ENCODE assay signal across 25 cellular contexts in genomic region chr2:21467910-21468309, GRCh38.
DNase-seq lines count a peak whose midpoint lies in the region; ATAC-seq, FAIRE-seq and TF ChIP-seq lines count a peak whose summit lies in the region.
"Had no signal": no experiment of that assay in that cellular context is flagged by ENCODE, and none has a peak within 500 bp of the region (broad histone marks: within the 10 kb centered on the region; RNA-seq: fewer than 3 reads in every experiment).

No MANE protein-coding gene starts in this region.

- H3K4me3 ChIP-seq in GM12865 (ENCODE audit: low read depth, low read length) (no peak overlapping the region), MM.1S (ENCODE audit: low read length) (peak overlapping the region; percentile 25), bronchial epithelial cell (ENCODE audit: low read depth, low read length) (no peak overlapping the region), mesendoderm (ENCODE audit: low read length) (no peak overlapping the region)
- H3K4me3 ChIP-seq: esophagus squamous epithelium, GM23248, uterus had no signal

- H3K4ac ChIP-seq in mesendoderm (ENCODE audit: low read depth, low read length): peak overlapping the region; percentile 55

- H4K5ac ChIP-seq in mesendoderm (ENCODE audit: low read length): no peak overlapping the region

- no peaks in the 10 kb centered on the region for H3K36me3 Mint-ChIP-seq in T-helper 2 cell treated with Interferon-gamma antibody and Interleukin-4, amounts not matched to agents 5 μg/mL and 100 μg/mL, for 36 hours (ENCODE audit: low read depth)
- H3K36me3 Mint-ChIP-seq: activated naive CD8-positive, alpha-beta T cell; memory B cell; naive B cell; stimulated activated naive B cell treated with anti-CD40 and anti-IgM and Interleukin-4, amounts not matched to agents 10 μg/mL and 1 μg/mL and 100 μg/mL, for 72 hours had no signal

- H3K4me1 Mint-ChIP-seq in T-helper 2 cell treated with Interferon-gamma antibody and Interleukin-4, amounts not matched to agents 5 μg/mL and 100 μg/mL, for 36 hours (ENCODE audit: low read depth): no peaks in the 10 kb centered on the region
- H3K4me1 Mint-ChIP-seq: memory B cell; naive B cell; stimulated activated naive B cell treated with anti-CD40 and anti-IgM and Interleukin-4, amounts not matched to agents 10 μg/mL and 1 μg/mL and 100 μg/mL, for 72 hours had no signal

- H3K4me1 ChIP-seq in MM.1S (ENCODE audit: low read length) (peaks cover 30% of the 10 kb centered on the region), mesendoderm (ENCODE audit: control insufficient read depth, low read depth, low read length) (no peaks in the 10 kb centered on the region)
- H3K4me1 ChIP-seq: esophagus squamous epithelium, uterus had no signal

- H4K20me1 ChIP-seq in MM.1S (ENCODE audit: insufficient read depth, low read length): no peaks in the 10 kb centered on the region

- H3K27ac Mint-ChIP-seq in T-helper 2 cell treated with Interferon-gamma antibody and Interleukin-4, amounts not matched to agents 5 μg/mL and 100 μg/mL, for 36 hours: no peak overlapping the region
- H3K27ac Mint-ChIP-seq: activated naive CD8-positive, alpha-beta T cell; activated T-helper 1 cell treated with anti-CD3 and anti-CD28 coated beads, Interleukin-12 subunit alpha, Interleukin-12 subunit beta, Interleukin-2, Interleukin-4 antibody, amounts not matched to agents 30 ng/mL and 10 ng/mL and 1 ng/mL, durations not matched to agents 14 hours and 24 hours and 36 hours; memory B cell; naive B cell; stimulated activated naive B cell treated with anti-CD40 and anti-IgM and Interleukin-4, amounts not matched to agents 10 μg/mL and 1 μg/mL and 100 μg/mL, for 72 hours had no signal

- no peaks in the 10 kb centered on the region for H3K27me3 ChIP-seq in MM.1S (replicated peaks; ENCODE audit: insufficient read depth, low read length)
- H3K27me3 ChIP-seq in bronchial epithelial cell (ENCODE audit: control insufficient read depth, insufficient read depth, low read length): no peaks in the 10 kb centered on the region
- H3K27me3 ChIP-seq in mesendoderm (ENCODE audit: insufficient read depth, low read length, poor library complexity): no peaks in the 10 kb centered on the region
- H3K27me3 ChIP-seq: esophagus squamous epithelium, uterus had no signal

- H3K23ac ChIP-seq in mesendoderm (ENCODE audit: low read length): no peak overlapping the region

- H3K9ac ChIP-seq in MM.1S (ENCODE audit: low read length) (no peak overlapping the region), mesendoderm (ENCODE audit: low read length) (no peak overlapping the region)
- H3K9ac ChIP-seq: GM23248 had no signal

- DNase-seq in GM12865 (ENCODE audit: low read depth): peak; percentile 27
- DNase-seq in MM.1S: peak; percentile 49
- peak; percentile 1 for DNase-seq in bronchial epithelial cell (ENCODE audit: low read depth)
- peak; percentile 55 for DNase-seq in mesendoderm
- DNase-seq in T-helper 2 cell treated with Interferon-gamma antibody and Interleukin-4, amounts not matched to agents 5 μg/mL and 100 μg/mL, for 36 hours (ENCODE audit: low spot score): no peak
- DNase-seq: activated CD4-positive, alpha-beta T cell treated with anti-CD3 and anti-CD28 coated beads for 4 hours; effector CD4-positive, alpha-beta T cell; esophagus squamous epithelium; GF-D8; GM23248; left colon; naive B cell; NCI-H146; NCI-H526; retina; stimulated activated CD4-positive, alpha-beta T cell treated with anti-CD3 and anti-CD28 coated beads, Interleukin-2, amount 100 ng/mL, for 48 hours; stimulated activated naive B cell treated with anti-CD40 and anti-IgM and Interleukin-4, amounts not matched to agents 10 μg/mL and 1 μg/mL and 100 μg/mL, for 72 hours; uterus had no signal

- no peak for FAIRE-seq in bronchial epithelial cell (lab: Jason Lieb, UNC)

- no peak overlapping the region for H2AK5ac ChIP-seq in mesendoderm (ENCODE audit: low read length)

- H3K27me3 Mint-ChIP-seq in T-helper 2 cell treated with Interferon-gamma antibody and Interleukin-4, amounts not matched to agents 5 μg/mL and 100 μg/mL, for 36 hours (ENCODE audit: low read depth): no peaks in the 10 kb centered on the region
- H3K27me3 Mint-ChIP-seq: activated naive CD8-positive, alpha-beta T cell; memory B cell; naive B cell; stimulated activated naive B cell treated with anti-CD40 and anti-IgM and Interleukin-4, amounts not matched to agents 10 μg/mL and 1 μg/mL and 100 μg/mL, for 72 hours had no signal

- H2BK120ac ChIP-seq in mesendoderm (ENCODE audit: low read depth, low read length): no peak overlapping the region

- 0 out of 2 replicates have a peak, but pooled peaks cover 15% of the 10 kb centered on the region for H3F3A ChIP-seq in MM.1S (ENCODE audit: insufficient read depth, low read length)

- WGBS in mesendoderm (ENCODE audit: extremely low coverage, insufficient coverage, low lambda C conversion rate): no CpG with 5 or more reads among the region's 2 CpGs

- no peak overlapping the region for H2BK5ac ChIP-seq in mesendoderm (ENCODE audit: low read length)

- H3K79me1 ChIP-seq in mesendoderm (ENCODE audit: low read length): no peaks in the 10 kb centered on the region

- no peak overlapping the region for H4K8ac ChIP-seq in mesendoderm (ENCODE audit: low read depth, low read length)

- H3K56ac ChIP-seq in mesendoderm (ENCODE audit: low read length): no peak overlapping the region

- no peak overlapping the region for H3K4me3 Mint-ChIP-seq in T-helper 2 cell treated with Interferon-gamma antibody and Interleukin-4, amounts not matched to agents 5 μg/mL and 100 μg/mL, for 36 hours
- H3K4me3 Mint-ChIP-seq: activated naive CD8-positive, alpha-beta T cell; activated T-helper 1 cell treated with anti-CD3 and anti-CD28 coated beads, Interleukin-12 subunit alpha, Interleukin-12 subunit beta, Interleukin-2, Interleukin-4 antibody, amounts not matched to agents 30 ng/mL and 10 ng/mL and 1 ng/mL, durations not matched to agents 14 hours and 24 hours and 36 hours; memory B cell; naive B cell; stimulated activated naive B cell treated with anti-CD40 and anti-IgM and Interleukin-4, amounts not matched to agents 10 μg/mL and 1 μg/mL and 100 μg/mL, for 72 hours had no signal

- H3K79me2 ChIP-seq in MM.1S (ENCODE audit: low read length): no peaks in the 10 kb centered on the region
- no peaks in the 10 kb centered on the region for H3K79me2 ChIP-seq in mesendoderm (ENCODE audit: control insufficient read depth, insufficient read depth, low read length)

- ATAC-seq in HG03565 (IDR thresholded peaks at IDR 0.05; ENCODE audit: unreplicated experiment) (no peak), HG03520 (IDR thresholded peaks at IDR 0.05; ENCODE audit: unreplicated experiment) (no peak), HG03175 (IDR thresholded peaks at IDR 0.05; ENCODE audit: unreplicated experiment) (no peak)
- ATAC-seq: left colon; Right ventricle myocardium inferior; stimulated activated naive B cell treated with anti-CD40 and anti-IgM and Interleukin-4, amounts not matched to agents 10 μg/mL and 1 μg/mL and 100 μg/mL, for 72 hours had no signal

- H3K9me2 ChIP-seq in MM.1S (replicated peaks; ENCODE audit: insufficient read depth, low read length): no peaks in the 10 kb centered on the region

- H2BK15ac ChIP-seq in mesendoderm (replicated peaks; ENCODE audit: low read depth): no peak overlapping the region

- H3K4me2 ChIP-seq in MM.1S (ENCODE audit: low read depth, low read length): peak overlapping the region; percentile 58; the same call in 1 of the 2 replicates
- no peak overlapping the region for H3K4me2 ChIP-seq in mesendoderm (ENCODE audit: low read length)

- no peaks in the 10 kb centered on the region for H3K9me3 ChIP-seq in MM.1S (replicated peaks; ENCODE audit: insufficient read depth, low read length)
- H3K9me3 ChIP-seq: esophagus squamous epithelium, uterus had no signal

- H3K9me3 Mint-ChIP-seq in T-helper 2 cell treated with Interferon-gamma antibody and Interleukin-4, amounts not matched to agents 5 μg/mL and 100 μg/mL, for 36 hours: peaks cover 14% of the 10 kb centered on the region

- TF ChIP-seq CTCF in GM12865 (IDR thresholded peaks at IDR 0.05; ENCODE audit: insufficient read depth, low read depth, low read length, missing control alignments): no peak
- no peak for TF ChIP-seq CTCF in MM.1S (IDR thresholded peaks at IDR 0.05; ENCODE audit: low read length)
- no peak for TF ChIP-seq CTCF in bronchial epithelial cell (IDR thresholded peaks at IDR 0.05; ENCODE audit: insufficient read depth, low read length, severe bottlenecking)

- H3K18ac ChIP-seq in mesendoderm (ENCODE audit: low read length): peak overlapping the region; percentile 60

- H3K27ac ChIP-seq in MM.1S (ENCODE audit: low read length): peak overlapping the region; percentile 58; the same call in 1 of the 2 replicates
- no peak overlapping the region for H3K27ac ChIP-seq in mesendoderm (ENCODE audit: low read depth, low read length)
- H3K27ac ChIP-seq: esophagus squamous epithelium, GM23248, uterus had no signal

- H2AFZ ChIP-seq in MM.1S (ENCODE audit: low read length): peak overlapping the region; percentile 36; the same call in 1 of the 2 replicates
- H2AFZ ChIP-seq: GM23248 had no signal

- H3K36me3 ChIP-seq in MM.1S (replicated peaks; ENCODE audit: insufficient read depth, low read length) (no peaks in the 10 kb centered on the region), bronchial epithelial cell (ENCODE audit: control insufficient read depth, insufficient read depth, low read length) (no peaks in the 10 kb centered on the region), mesendoderm (ENCODE audit: control insufficient read depth, insufficient read depth, low read length) (no peaks in the 10 kb centered on the region)
- H3K36me3 ChIP-seq: esophagus squamous epithelium, uterus had no signal
